10 cellular contexts compared by ENCODE assay signal in the genomic region with DNA sequence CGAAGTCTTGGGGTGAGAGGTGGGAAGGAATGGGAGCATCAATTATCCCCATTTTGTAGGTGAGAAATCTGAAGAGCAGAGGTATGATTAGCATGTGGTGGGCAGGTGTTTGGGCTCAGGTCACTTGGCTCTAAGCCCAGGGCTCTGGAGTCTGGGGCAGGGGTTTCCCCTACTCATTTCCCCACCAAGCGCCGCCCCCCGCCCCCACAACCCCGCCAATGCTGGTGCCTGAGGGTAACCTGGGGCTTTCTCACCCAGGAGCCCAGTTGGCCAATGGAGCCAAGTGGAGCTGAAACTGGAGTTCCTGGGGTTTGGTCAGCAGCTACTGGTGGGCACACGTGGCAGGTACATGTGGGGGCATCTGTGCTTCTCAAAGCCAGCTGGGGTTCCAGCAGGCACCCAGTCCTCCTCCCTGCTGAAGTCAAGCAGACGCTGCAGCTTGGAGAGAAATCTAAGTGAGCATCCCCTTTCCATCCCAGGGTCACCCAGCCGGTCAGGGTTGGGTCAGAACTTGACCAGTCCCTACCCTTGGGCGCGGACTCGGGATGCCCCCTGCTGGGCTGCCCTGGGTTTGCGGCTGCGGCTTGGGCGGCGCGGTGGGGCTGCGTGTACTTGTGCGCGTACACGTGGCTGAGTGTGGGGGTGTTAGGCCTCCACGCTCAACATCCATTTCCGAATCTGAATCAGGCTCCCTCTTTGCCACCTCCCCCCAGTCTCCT. TPM values are rescaled to one million over a fixed set of nuclear protein-coding genes. Genes with fewer than 3 reads are reported as not detected.
DNase-seq lines count a peak whose midpoint lies in the region; ATAC-seq, FAIRE-seq and TF ChIP-seq lines count a peak whose summit lies in the region.
"Had no signal": no experiment of that assay in that cellular context is flagged by ENCODE, and none has a peak within 500 bp of the region (broad histone marks: within the 10 kb centered on the region; RNA-seq: fewer than 3 reads in every experiment).

No MANE protein-coding gene starts in this region.

- peak; percentile 39 for DNase-seq in Jurkat, Clone E6-1 (ENCODE audit: low read depth, low spot score)
- peak; percentile 76 to 87 (median 82) for DNase-seq in K562 (ENCODE audit: extremely low read depth in 1 of 4, low spot score in 3 of 4)
- no peak for DNase-seq in effector CD8-positive, alpha-beta T cell (lab: John Stamatoyannopoulos, UW)
- DNase-seq: activated gamma-delta T cell, right cardiac atrium had no signal

- peak; percentile 89 for ATAC-seq in K562
- ATAC-seq in GM18907 (IDR thresholded peaks at IDR 0.05; ENCODE audit: unreplicated experiment) = no peak
- no peak for ATAC-seq in HG02623 (IDR thresholded peaks at IDR 0.05; ENCODE audit: unreplicated experiment)
- no peak for ATAC-seq in HG03159 (IDR thresholded peaks at IDR 0.05; ENCODE audit: unreplicated experiment)

- no peaks in the 10 kb centered on the region for H3K9me1 ChIP-seq in K562 (ENCODE audit: control insufficient read depth, insufficient read depth, low read length)

- peak overlapping the region; percentile 65 to 78 (median 66) for H3K4me3 Mint-ChIP-seq in nephron

- no peaks in the 10 kb centered on the region for H3K36me3 Mint-ChIP-seq in nephron (ENCODE audit: low read depth)

- POLR2A ChIA-PET in K562 (lab: Yijun Ruan, JAX) = interaction anchor here (0.7 to 1.1 kb wide), 2 partner anchors 61 to 67 kb away, joined by 3 to 5 read pairs; no protein-coding TSS in a partner anchor

- peaks cover 39% of the 10 kb centered on the region for H3K4me1 Mint-ChIP-seq in nephron

- H3K79me2 ChIP-seq in K562 (ENCODE audit: control insufficient read depth, insufficient read depth, low read length) = no peaks in the 10 kb centered on the region

- BruUV-seq in K562 (replicated peaks; lab: Mats Ljungman, UMichigan) = no TSS peak

- no peak for TF ChIP-seq POLR2A in K562 (conservative IDR thresholded peaks at IDR 0.05)

- H3K9me3 ChIP-seq in BLaER1 (peaks cover 9% of the 10 kb centered on the region; the same call in 1 of the 2 replicates), K562 (replicated peaks; ENCODE audit: control insufficient read depth, insufficient read depth, low read depth, low read length) (no peaks in the 10 kb centered on the region)

- CTCF ChIA-PET in K562 (lab: Yijun Ruan, JAX; ENCODE audit: low intra/inter-chr PET ratio) = interaction anchor here (1.7 kb wide), 1 partner anchor 17 kb away, joined by 4 read pairs; no protein-coding TSS in a partner anchor

- H2AFZ ChIP-seq in K562 (ENCODE audit: low read depth, low read length) = peak overlapping the region; percentile 84

- peak; percentile 38 to 71 for TF ChIP-seq RAD21 in K562 (CRISPR knock-in tag; conservative IDR thresholded peaks at IDR 0.05 in 1 of 2, IDR thresholded peaks at IDR 0.05 in 1 of 2)

- no peaks in the 10 kb centered on the region for H3K9me3 Mint-ChIP-seq in nephron

- TF ChIP-seq CTCF in K562 (IDR thresholded peaks at IDR 0.05 in 2 of 3, conservative IDR thresholded peaks at IDR 0.05 in 1 of 3; ENCODE audit: insufficient read depth in 2 of 3, low read depth in 1 of 3, low read length in 3 of 3) (peak; percentile 66 to 80 (median 75)), nephron (IDR thresholded peaks at IDR 0.05; ENCODE audit: unreplicated experiment in 3 of 3) (peak in 1 of 3 experiments; percentile 18)

- H3K27me3 ChIP-seq in BLaER1 (peaks cover 59% of the 10 kb centered on the region), K562 (ENCODE audit: control insufficient read depth in 2 of 2, insufficient read depth in 2 of 2, low read length in 2 of 2) (peaks cover 17 to 31% of the 10 kb centered on the region in 2 experiments; a peak in 4 of 5 replicates)

- no peak overlapping the region for H3K27ac Mint-ChIP-seq in nephron

- H4K20me1 ChIP-seq in BLaER1 = no peaks in the 10 kb centered on the region
- H4K20me1 ChIP-seq in K562 (replicated peaks; ENCODE audit: control insufficient read depth, insufficient read depth, low read length) = peaks cover 10% of the 10 kb centered on the region; the same call in 1 of the 2 replicates

- intact Hi-C loops in K562 (cut with micrococcal nuclease) = loop anchor here (1.0 kb wide), 1 partner anchor 17 kb away; no protein-coding TSS in a partner anchor

- H3K36me3 ChIP-seq in BLaER1 = no peaks in the 10 kb centered on the region
- H3K36me3 ChIP-seq in K562 (ENCODE audit: control insufficient read depth, insufficient read depth, low read length) = no peaks in the 10 kb centered on the region

- FAIRE-seq in K562 (lab: Jason Lieb, UNC) = no peak

- H3K4me1 ChIP-seq in BLaER1 (peaks cover 60% of the 10 kb centered on the region), K562 (replicated peaks in 1 of 2; ENCODE audit: control insufficient read depth in 2 of 2, insufficient read depth in 2 of 2, low read length in 2 of 2) (peaks cover 19 to 64% of the 10 kb centered on the region in 2 experiments)

- 12% methylated on average over 22 of the region's 22 CpGs for WGBS in K562 (ENCODE audit: insufficient coverage, low coverage, missing lambda C conversion rate)

- H3K27ac ChIP-seq in BLaER1 = no peak overlapping the region
- H3K27ac ChIP-seq in K562 (ENCODE audit: extremely low read depth, low read depth, low read length) = no peak overlapping the region

- H3K9ac ChIP-seq in BLaER1 (no peak overlapping the region), K562 (ENCODE audit: insufficient read depth in 1 of 2, low read depth in 2 of 2, low read length in 2 of 2) (peak overlapping the region in 1 of 2 experiments; percentile 72; a peak in 2 of 4 replicates)

- TF ChIP-seq EP300 in K562 (IDR thresholded peaks at IDR 0.05; ENCODE audit: low read length) = no peak

- H3K4me2 ChIP-seq in BLaER1 = peak overlapping the region; percentile 59
- H3K4me2 ChIP-seq in K562 (ENCODE audit: insufficient read depth, low read length) = peak overlapping the region; percentile 15

- H3K27me3 Mint-ChIP-seq in nephron (ENCODE audit: low read depth) = peaks cover 79% of the 10 kb centered on the region

- H3K4me3 ChIP-seq in BLaER1 = no peak overlapping the region
- peak overlapping the region; percentile 48 for H3K4me3 ChIP-seq in Jurkat, Clone E6-1 (ENCODE audit: low read length)
- H3K4me3 ChIP-seq in K562 = no peak overlapping the region

- in situ Hi-C loops in K562 (cut with MboI) = no loop called here

TF ChIP-seq in K562, 482 proteins besides CTCF, POLR2A, EP300 and RAD21 (continues in another document):
- TF ChIP-seq STAT5A (IDR thresholded peaks at IDR 0.05; ENCODE audit: borderline replicate concordance, low read length) (no peak), STAG1 (CRISPR knock-in tag; IDR thresholded peaks at IDR 0.05; ENCODE audit: borderline replicate concordance) (0 out of 2 replicates have a peak, but pooled peaks have one; percentile 30), MAX (CRISPR knock-in tag; IDR thresholded peaks at IDR 0.05) (peak; percentile 89), CTBP1 (IDR thresholded peaks at IDR 0.05; ENCODE audit: borderline replicate concordance) (peak; percentile 41; the same call in 1 of the 2 replicates), CREM (IDR thresholded peaks at IDR 0.05; ENCODE audit: low read depth) (peak; percentile 65), ZNF644 (tag; IDR thresholded peaks at IDR 0.05; ENCODE audit: low read depth) (no peak), KDM1A (IDR thresholded peaks at IDR 0.05) (peak in 1 of 2 experiments; percentile 95; a peak in 2 of 4 replicates), ZNF324 (CRISPR knock-in tag; IDR thresholded peaks at IDR 0.05) (no peak), ZFPM2 (CRISPR knock-in tag; IDR thresholded peaks at IDR 0.05) (no peak)

RNA-seq across cellular contexts. Expression of gene CHRM1, which starts 1.6 kb away (rescaled TPM):
- not detected for polyA plus RNA-seq in Jurkat, Clone E6-1 (2012; ENCODE audit: insufficient read depth, insufficient read length)
- not detected in 2 replicates for total RNA-seq in K562 (2011; cell fraction: chromatin; rRNA removed; ENCODE audit: low replicate concordance)
- total RNA-seq in K562 (2011; cell fraction: nucleolus; rRNA removed) = not detected in 2 replicates
- not detected in 2 replicates for total RNA-seq in K562 (2011; cell fraction: nucleoplasm; rRNA removed)
- total RNA-seq in K562 (2014; rRNA removed) (not detected in 2 replicates), K562 (2014; rRNA removed; fragmentation: Illumina TruSeq; extraction: Trizol) (not detected in 2 replicates), K562 (2015; rRNA removed; fragmentation: Illumina TruSeq; extraction: Trizol) (not detected in 2 replicates), K562 (2021) (not detected in 2 replicates)
- polyA plus RNA-seq in K562 (2011; rRNA removed) (not detected in 2 replicates), K562 (2014; fragmentation: Illumina TruSeq; extraction: Trizol) (not detected in 2 replicates), K562 (2014; fragmentation: Nextera tagmentation; extraction: Ambion mirVana) (not detected), K562 (2014; rRNA removed) (not detected in 2 replicates)
- not detected in 2 replicates for polyA plus RNA-seq in K562 (2011; cell fraction: cytosol; rRNA removed)
- not detected in 2 replicates for polyA plus RNA-seq in K562 (2011; cell fraction: nucleus; rRNA removed)
- polyA plus RNA-seq in K562 (2012) = not detected in 2 replicates
- not detected in 2 replicates for polyA minus RNA-seq in K562 (2011; rRNA and poly(A)+ RNA removed)
- not detected in 2 replicates for polyA minus RNA-seq in K562 (2011; cell fraction: cytosol; rRNA and poly(A)+ RNA removed)
- polyA minus RNA-seq in K562 (2011; cell fraction: nucleus; rRNA and poly(A)+ RNA removed) = not detected in 2 replicates

RNA-seq across cellular contexts. Expression of gene SLC3A2, which starts 42.1 kb away (rescaled TPM):
- polyA plus RNA-seq in Jurkat, Clone E6-1 (2012; ENCODE audit: insufficient read depth, insufficient read length) = 237 TPM
- total RNA-seq in K562 (2011; cell fraction: chromatin; rRNA removed; ENCODE audit: low replicate concordance) = 762 and 871 TPM in 2 replicates
- 808 and 809 TPM in 2 replicates for total RNA-seq in K562 (2011; cell fraction: nucleolus; rRNA removed)
- total RNA-seq in K562 (2011; cell fraction: nucleoplasm; rRNA removed) = 628 and 726 TPM in 2 replicates
- total RNA-seq in K562 (2014; rRNA removed) = 245 and 289 TPM in 2 replicates
- 214 and 276 TPM in 2 replicates for total RNA-seq in K562 (2014; rRNA removed; fragmentation: Illumina TruSeq; extraction: Trizol)
- total RNA-seq in K562 (2015; rRNA removed; fragmentation: Illumina TruSeq; extraction: Trizol) = 120 and 132 TPM in 2 replicates
- 255 and 276 TPM in 2 replicates for total RNA-seq in K562 (2021)
- 282 and 323 TPM in 2 replicates for polyA plus RNA-seq in K562 (2011; rRNA removed)
- 289 and 316 TPM in 2 replicates for polyA plus RNA-seq in K562 (2011; cell fraction: cytosol; rRNA removed)
- 1,169 and 1,253 TPM in 2 replicates for polyA plus RNA-seq in K562 (2011; cell fraction: nucleus; rRNA removed)
- 196 and 375 TPM in 2 replicates for polyA plus RNA-seq in K562 (2012)
- 183 and 221 TPM in 2 replicates for polyA plus RNA-seq in K562 (2014; fragmentation: Illumina TruSeq; extraction: Trizol)
- 10 to 100 TPM; 20.0 to 39.7 TPM for polyA plus RNA-seq in K562 (2014; fragmentation: Nextera tagmentation; extraction: Ambion mirVana)
- polyA plus RNA-seq in K562 (2014; rRNA removed) = 254 and 296 TPM in 2 replicates
- polyA minus RNA-seq in K562 (2011; rRNA and poly(A)+ RNA removed) = 168 and 173 TPM in 2 replicates
- 167 and 196 TPM in 2 replicates for polyA minus RNA-seq in K562 (2011; cell fraction: cytosol; rRNA and poly(A)+ RNA removed)
- polyA minus RNA-seq in K562 (2011; cell fraction: nucleus; rRNA and poly(A)+ RNA removed) = 164 and 348 TPM in 2 replicates
